In the genomic region with DNA sequence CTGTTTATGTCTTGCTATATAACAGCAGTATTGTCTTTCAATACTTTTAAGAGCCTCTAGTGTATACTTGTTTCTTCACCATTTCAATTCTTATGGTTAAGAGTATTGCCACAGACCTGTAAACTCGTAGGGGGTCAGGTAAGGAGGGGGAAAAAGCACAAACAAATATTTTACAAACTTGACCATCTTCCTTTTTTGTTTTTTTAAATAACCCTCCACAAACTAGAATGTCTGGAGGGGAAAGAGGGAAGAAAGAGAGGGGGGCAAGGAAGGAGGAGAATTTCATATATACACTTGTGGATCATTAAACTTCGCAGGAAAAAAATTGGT, we compare ENCODE assay signal across 17 cellular contexts. TPM values are rescaled to one million over a fixed set of nuclear protein-coding genes. Genes with fewer than 3 reads are reported as not detected.
DNase-seq lines count a peak whose midpoint lies in the region; ATAC-seq and TF ChIP-seq lines count a peak whose summit lies in the region.
"Had no signal": no experiment of that assay in that cellular context is flagged by ENCODE, and none has a peak within 500 bp of the region (broad histone marks: within the 10 kb centered on the region; RNA-seq: fewer than 3 reads in every experiment).

No MANE protein-coding gene starts in this region.

- DNase-seq in Caco-2 (no peak), HAP-1 (ENCODE audit: low spot score in 2 of 2) (peak in 1 of 2 experiments; percentile 35), neural progenitor cell (ENCODE audit: low spot score) (no peak), T-helper 17 cell (no peak), HEK293T (ENCODE audit: extremely low spot score) (no peak), Karpas-422 (no peak)
- DNase-seq: activated CD4-positive, alpha-beta T cell treated with anti-CD3 and anti-CD28 coated beads, Interleukin-2, amount 50 U/mL, for 48 hours; amygdala; SK-N-SH; testis had no signal

- H3K27ac ChIP-seq in duodenal mucosa (ENCODE audit: low read depth, low read length) (no peak overlapping the region), neural progenitor cell (no peak overlapping the region), Karpas-422 (ENCODE audit: low read length) (no peak overlapping the region)
- H3K27ac ChIP-seq: BLaER1, coronary artery, neutrophil, testis had no signal

- no peaks in the 10 kb centered on the region for H3K27me3 ChIP-seq in Caco-2 (replicated peaks; ENCODE audit: control insufficient read depth, insufficient read depth, low read length)
- H3K27me3 ChIP-seq in HAP-1 (ENCODE audit: low read depth) = no peaks in the 10 kb centered on the region
- peaks cover 33 to 41% of the 10 kb centered on the region in 2 donors for H3K27me3 ChIP-seq in duodenal mucosa (ENCODE audit: control insufficient read depth in 1 of 2, insufficient read depth in 2 of 2, low read length in 2 of 2)
- H3K27me3 ChIP-seq in neural progenitor cell = peaks cover 100% of the 10 kb centered on the region
- no peaks in the 10 kb centered on the region for H3K27me3 ChIP-seq in Karpas-422 (ENCODE audit: low read length)
- H3K27me3 ChIP-seq: BLaER1 had no signal

- H3K4me3 Mint-ChIP-seq in Caco-2 (ENCODE audit: unreplicated experiment) (peak overlapping the region; percentile 84), neural progenitor cell (peak overlapping the region; percentile 67), T-helper 17 cell (no peak overlapping the region)
- H3K4me3 Mint-ChIP-seq: activated T-helper 17 cell treated with anti-CD3 and anti-CD28 coated beads, Interleukin-2, amount 50 U/mL, for 72 hours had no signal

- no peak for ATAC-seq in T-helper 17 cell
- ATAC-seq: activated T-helper 17 cell treated with anti-CD3 and anti-CD28 coated beads, Interleukin-2, amount 50 U/mL, for 72 hours; HCT116 had no signal

- H3K4me3 ChIP-seq in Caco-2 (ENCODE audit: low read depth, low read length) (peak overlapping the region; percentile 92), HAP-1 (peak overlapping the region; percentile 41), duodenal mucosa (ENCODE audit: low read depth in 1 of 2, low read length in 2 of 2) (peak overlapping the region; percentile 76 to 84), neural progenitor cell (peak overlapping the region; percentile 30), Karpas-422 (ENCODE audit: low read length) (no peak overlapping the region)
- H3K4me3 ChIP-seq: BLaER1, coronary artery had no signal

- H3K9me3 ChIP-seq in Caco-2 (no peaks in the 10 kb centered on the region), HAP-1 (no peaks in the 10 kb centered on the region), duodenal mucosa (ENCODE audit: control insufficient read depth in 1 of 2, low read length in 2 of 2) (no peaks in the 10 kb centered on the region), neural progenitor cell (ENCODE audit: low read depth) (no peaks in the 10 kb centered on the region), T-helper 17 cell (ENCODE audit: control insufficient read depth, low read length, poor library complexity, severe bottlenecking) (no peaks in the 10 kb centered on the region), Karpas-422 (ENCODE audit: low read length) (no peaks in the 10 kb centered on the region)
- H3K9me3 ChIP-seq: SK-N-SH, testis had no signal

- H3K4me2 ChIP-seq in neural progenitor cell = no peak overlapping the region
- H3K4me2 ChIP-seq in Karpas-422 (ENCODE audit: low read depth, low read length, poor library complexity, severe bottlenecking) = no peak overlapping the region
- H3K4me2 ChIP-seq: BLaER1, SK-N-SH had no signal

- H3K27ac Mint-ChIP-seq in Caco-2 (ENCODE audit: unreplicated experiment) (peak overlapping the region; percentile 99), neural progenitor cell (no peak overlapping the region), T-helper 17 cell (no peak overlapping the region)
- H3K27ac Mint-ChIP-seq: activated T-helper 17 cell treated with anti-CD3 and anti-CD28 coated beads, Interleukin-2, amount 50 U/mL, for 72 hours had no signal

- H3K9me3 Mint-ChIP-seq in Caco-2 (ENCODE audit: unreplicated experiment) (no peaks in the 10 kb centered on the region), neural progenitor cell (no peaks in the 10 kb centered on the region)

- H3K4me1 ChIP-seq in Caco-2 = peaks cover 15% of the 10 kb centered on the region
- H3K4me1 ChIP-seq in HAP-1 = peaks cover 32% of the 10 kb centered on the region
- peaks cover 0 to 5% of the 10 kb centered on the region in 2 donors for H3K4me1 ChIP-seq in duodenal mucosa (ENCODE audit: control insufficient read depth in 1 of 2, insufficient read depth in 2 of 2, low read length in 2 of 2)
- H3K4me1 ChIP-seq in neural progenitor cell = peaks cover 28% of the 10 kb centered on the region
- peaks cover 8% of the 10 kb centered on the region for H3K4me1 ChIP-seq in Karpas-422 (ENCODE audit: low read length)
- H3K4me1 ChIP-seq: BLaER1 had no signal

- no peaks in the 10 kb centered on the region for H3K9me2 ChIP-seq in Karpas-422 (replicated peaks; ENCODE audit: insufficient read depth, low read length)
- H3K9me2 ChIP-seq: SK-N-SH had no signal

- H3F3A ChIP-seq in neural progenitor cell (ENCODE audit: low read depth) = peaks cover 68% of the 10 kb centered on the region

- TF ChIP-seq CTCF in Caco-2 (IDR thresholded peaks at IDR 0.05; ENCODE audit: insufficient read depth in 1 of 2, low read depth in 1 of 2, low read length in 1 of 2, severe bottlenecking in 1 of 2, unreplicated experiment in 1 of 2) = no peak
- no peak for TF ChIP-seq CTCF in neural progenitor cell (IDR thresholded peaks at IDR 0.05)

- intact Hi-C loops in Caco-2 (cut with micrococcal nuclease; ENCODE audit: unreplicated experiment) = loop anchor here (1.0 to 2.0 kb wide), 3 partner anchors 262 to 344 kb away; no protein-coding TSS in a partner anchor

- H3K36me3 ChIP-seq in Caco-2 (ENCODE audit: control insufficient read depth, insufficient read depth, low read length) (peaks cover 10% of the 10 kb centered on the region), HAP-1 (replicated peaks) (peaks cover 22% of the 10 kb centered on the region), duodenal mucosa (ENCODE audit: control insufficient read depth in 1 of 2, insufficient read depth in 2 of 2, low read length in 2 of 2) (no peaks in the 10 kb centered on the region), neural progenitor cell (no peaks in the 10 kb centered on the region), Karpas-422 (ENCODE audit: insufficient read depth, low read length) (no peaks in the 10 kb centered on the region)
- H3K36me3 ChIP-seq: BLaER1, neutrophil had no signal

- peak overlapping the region; percentile 64 to 84 for H3K9ac ChIP-seq in duodenal mucosa (ENCODE audit: low read depth in 1 of 2, low read length in 2 of 2)
- H3K9ac ChIP-seq in neural progenitor cell = no peak overlapping the region
- no peak overlapping the region for H3K9ac ChIP-seq in Karpas-422 (ENCODE audit: low read length)
- H3K9ac ChIP-seq: BLaER1, SK-N-SH had no signal

- no peaks in the 10 kb centered on the region for H3K27me3 Mint-ChIP-seq in Caco-2 (ENCODE audit: insufficient read depth, unreplicated experiment)
- H3K27me3 Mint-ChIP-seq in neural progenitor cell (ENCODE audit: insufficient read depth, low read depth) = peaks cover 84% of the 10 kb centered on the region
- peaks cover 71% of the 10 kb centered on the region for H3K27me3 Mint-ChIP-seq in T-helper 17 cell

- BruUV-seq in Caco-2 (replicated peaks; lab: Mats Ljungman, UMichigan) = TSS peak; percentile 9

- no peak overlapping the region for H2AFZ ChIP-seq in neural progenitor cell (replicated peaks)
- no peak overlapping the region for H2AFZ ChIP-seq in Karpas-422 (ENCODE audit: low read length)

- H4K20me1 ChIP-seq in neural progenitor cell (ENCODE audit: low read depth) = peaks cover 88% of the 10 kb centered on the region
- H4K20me1 ChIP-seq in Karpas-422 (ENCODE audit: insufficient read depth, low read depth, low read length) = no peaks in the 10 kb centered on the region
- H4K20me1 ChIP-seq: BLaER1 had no signal

- in situ Hi-C loops in HAP-1 (cut with MboI; ENCODE audit: low sequenced_read_pairs) = no loop called here

- POLR2A ChIA-PET in Caco-2 (lab: Charles Lee) (no interaction called here), HEK293T (lab: Yijun Ruan, JAX) (no interaction called here)

- H3K4me1 Mint-ChIP-seq in Caco-2 (ENCODE audit: low read depth, unreplicated experiment) = peaks cover 14% of the 10 kb centered on the region
- H3K4me1 Mint-ChIP-seq in neural progenitor cell = peaks cover 48% of the 10 kb centered on the region
- peaks cover 7% of the 10 kb centered on the region for H3K4me1 Mint-ChIP-seq in T-helper 17 cell

- H3K36me3 Mint-ChIP-seq in Caco-2 (ENCODE audit: insufficient read depth, unreplicated experiment) = peaks cover 85% of the 10 kb centered on the region
- no peaks in the 10 kb centered on the region for H3K36me3 Mint-ChIP-seq in neural progenitor cell
- peaks cover 4% of the 10 kb centered on the region for H3K36me3 Mint-ChIP-seq in T-helper 17 cell (ENCODE audit: low read depth)

- H3K79me2 ChIP-seq in neural progenitor cell (ENCODE audit: low read depth) (no peaks in the 10 kb centered on the region), Karpas-422 (ENCODE audit: low read length) (no peaks in the 10 kb centered on the region)

- CTCF ChIA-PET in Caco-2 (lab: Charles Lee) = interaction anchor here (0.7 to 1.2 kb wide), 4 partner anchors 8 to 360 kb away, joined by 3 to 6 read pairs (median 3); no protein-coding TSS in a partner anchor
- CTCF ChIA-PET in HEK293T (lab: Yijun Ruan, JAX) = no interaction called here

TF ChIP-seq in HEK293T, 16 proteins besides CTCF, POLR2A, EP300 and RAD21:
- no peak for TF ChIP-seq L3MBTL2 (conservative IDR thresholded peaks at IDR 0.05)

RNA-seq across cellular contexts. Expression of a gene that starts 4.3 kb away (rescaled TPM):
- 271 and 291 TPM in 2 replicates for total RNA-seq in Caco-2 (2022)
- total RNA-seq in neural progenitor cell (ENCODE audit: low replicate concordance) = 0.06 and 0.99 TPM in 2 replicates
- total RNA-seq in T-helper 17 cell = not detected
- total RNA-seq in Karpas-422 (2014; rRNA removed; shearing (Covaris generic); ENCODE audit: low replicate concordance) = not detected in 2 replicates
- total RNA-seq: mesenteric fat pad had no signal

RNA-seq across cellular contexts. Expression of a gene that starts 4.7 kb away (rescaled TPM):
- 19.4 and 25.1 TPM in 2 replicates for total RNA-seq in Caco-2 (2022)
- 0.06 and 2.6 TPM in 2 replicates for total RNA-seq in neural progenitor cell (ENCODE audit: low replicate concordance)
- total RNA-seq in T-helper 17 cell = not detected
- not detected in 2 replicates for total RNA-seq in Karpas-422 (2014; rRNA removed; shearing (Covaris generic); ENCODE audit: low replicate concordance)
- total RNA-seq: activated T-helper 17 cell treated with anti-CD3 and anti-CD28 coated beads, Interleukin-2, amount 50 U/mL, for 72 hours; mesenteric fat pad had no signal

Comparison
In these comparisons a context has a peak if more than half of its experiments do, and no peak if none do; other contexts are left out.
1. H3K9ac ChIP-seq: peak in duodenal mucosa (2 of 2); none in neural progenitor cell (single experiment) and Karpas-422 (single experiment).
2. RNA of a gene that starts 4.3 kb away (total RNA-seq): 271 to 291 TPM in Caco-2; not detected in T-helper 17 cell, 0.06 to 0.99 TPM in neural progenitor cell and not detected in Karpas-422; every median in the first group is over 100 times any median in the second.